1 cellular context compared by ENCODE assay signal in genomic region chr3:191275751-191276150, GRCh38.
TF ChIP-seq lines count a peak whose summit lies in the region.

No MANE protein-coding gene starts in this region.

TF ChIP-seq in HEK293, 187 proteins besides CTCF, POLR2A, EP300 and RAD21 (continued from another document):
- TF ChIP-seq PRDM6 (tag by site-specific recombination; IDR thresholded peaks at IDR 0.05), result no peak
- 0 out of 2 replicates have a peak, but pooled peaks have one; percentile 17 for TF ChIP-seq ZNF366 (tag by site-specific recombination; conservative IDR thresholded peaks at IDR 0.05)
- no peak for TF ChIP-seq ZFP37 (tag by site-specific recombination; IDR thresholded peaks at IDR 0.05)
